In genomic region chr6:36875250-36875633, GRCh38 we compare ENCODE assay signal across 8 cellular contexts. TPM values are rescaled to one million over a fixed set of nuclear protein-coding genes. Genes with fewer than 3 reads are reported as not detected.
DNase-seq lines count a peak whose midpoint lies in the region; ATAC-seq, FAIRE-seq and TF ChIP-seq lines count a peak whose summit lies in the region.

No MANE protein-coding gene starts in this region.

- FAIRE-seq in astrocyte (lab: Jason Lieb, UNC) = no peak

- peak overlapping the region; percentile 92 for H3K4me2 ChIP-seq in astrocyte (ENCODE audit: low read length)

- peak overlapping the region; percentile 87 to 97 for H3K4me3 Mint-ChIP-seq in activated T-cell treated with anti-CD3 and anti-CD28 coated beads, Interleukin-2, amount 50 U/mL, for 72 hours
- H3K4me3 Mint-ChIP-seq in astrocyte (ENCODE audit: unreplicated experiment) = peak overlapping the region; percentile 95

- H3K4me1 ChIP-seq in astrocyte (ENCODE audit: insufficient read depth, low read length) (peaks cover 6% of the 10 kb centered on the region), liver (ENCODE audit: control insufficient read depth in 4 of 4, insufficient read depth in 4 of 4, low read length in 3 of 4) (peaks cover 3 to 21% (median 12%) of the 10 kb centered on the region in 4 donors), tibial nerve (peaks cover 0 to 23% (median 3%) of the 10 kb centered on the region in 4 donors)

- peak overlapping the region; percentile 99 for H3K4me3 ChIP-seq in astrocyte (ENCODE audit: insufficient read depth, low read depth, low read length)
- H3K4me3 ChIP-seq in liver (ENCODE audit: low read depth in 1 of 3, low read length in 3 of 3) = peak overlapping the region; percentile 86 to 91 (median 91)
- H3K4me3 ChIP-seq in tibial nerve = peak overlapping the region; percentile 67 to 97 (median 93)

- WGBS in liver = 32% methylated on average over 6 of the region's 6 CpGs
- 32 to 38% methylated on average over 6 of the region's 6 CpGs for WGBS in tibial nerve, 2 donors

- ATAC-seq in activated T-cell treated with anti-CD3 and anti-CD28 coated beads, Interleukin-2, amount 50 U/mL, for 72 hours (replicated peaks in 1 of 2) = no peak
- ATAC-seq in HG02973 (IDR thresholded peaks at IDR 0.05; ENCODE audit: unreplicated experiment) (no peak), HG03097 (IDR thresholded peaks at IDR 0.05; ENCODE audit: low FRiP score, unreplicated experiment) (no peak)

- H3K27me3 ChIP-seq in astrocyte (ENCODE audit: insufficient read depth, low read length) (peaks cover 2% of the 10 kb centered on the region), liver (ENCODE audit: control insufficient read depth in 4 of 4, insufficient read depth in 4 of 4, low read length in 3 of 4) (peaks cover 0 to 4% (median 0%) of the 10 kb centered on the region in 4 donors), tibial nerve (no peaks in the 10 kb centered on the region)

- no peak for TF ChIP-seq EP300 in tibial nerve (IDR thresholded peaks at IDR 0.05)

- TF ChIP-seq CTCF in astrocyte (IDR thresholded peaks at IDR 0.05; ENCODE audit: insufficient read depth, low read depth, low read length) (no peak), liver (IDR thresholded peaks at IDR 0.05; ENCODE audit: low read depth, low read length, missing input control) (no peak), tibial nerve (IDR thresholded peaks at IDR 0.05) (no peak)

- H3K4me1 Mint-ChIP-seq in activated T-cell treated with anti-CD3 and anti-CD28 coated beads, Interleukin-2, amount 50 U/mL, for 72 hours (ENCODE audit: low read depth) = peaks cover 40% of the 10 kb centered on the region
- peaks cover 10% of the 10 kb centered on the region for H3K4me1 Mint-ChIP-seq in astrocyte (ENCODE audit: low read depth, unreplicated experiment)

- no peak for DNase-seq in activated T-cell treated with anti-CD3 and anti-CD28 coated beads, Interleukin-2, amount 50 U/mL, for 72 hours
- DNase-seq in activated T-cell treated with anti-CD3 and anti-CD28 coated beads, Interleukin-2, amount 50 U/mL, for 48 hours = no peak
- DNase-seq in astrocyte (ENCODE audit: low read depth) (no peak), tibial nerve (ENCODE audit: low spot score in 2 of 2) (no peak), GDM1 (lab: John Stamatoyannopoulos, UW) (no peak)

- peak overlapping the region; percentile 100 for H3K27ac Mint-ChIP-seq in activated T-cell treated with anti-CD3 and anti-CD28 coated beads, Interleukin-2, amount 50 U/mL, for 72 hours
- H3K27ac Mint-ChIP-seq in astrocyte (ENCODE audit: unreplicated experiment) = peak overlapping the region; percentile 98

- H3K9me3 Mint-ChIP-seq in activated T-cell treated with anti-CD3 and anti-CD28 coated beads, Interleukin-2, amount 50 U/mL, for 72 hours = no peaks in the 10 kb centered on the region
- no peaks in the 10 kb centered on the region for H3K9me3 Mint-ChIP-seq in astrocyte (ENCODE audit: unreplicated experiment)

- H4K20me1 ChIP-seq in astrocyte (ENCODE audit: insufficient read depth, low read length) = no peaks in the 10 kb centered on the region

- H3K36me3 ChIP-seq in astrocyte (ENCODE audit: insufficient read depth, low read length) (peaks cover 3% of the 10 kb centered on the region), liver (ENCODE audit: control insufficient read depth in 4 of 4, insufficient read depth in 3 of 4, low read depth in 1 of 4, low read length in 3 of 4) (no peaks in the 10 kb centered on the region), tibial nerve (peaks cover 0 to 9% (median 0%) of the 10 kb centered on the region in 3 donors)

- no peak for TF ChIP-seq POLR2A in tibial nerve (IDR thresholded peaks at IDR 0.05)

- TF ChIP-seq RAD21 in liver (IDR thresholded peaks at IDR 0.05) = no peak

- H3K9ac ChIP-seq in astrocyte (ENCODE audit: low read length) (peak overlapping the region; percentile 96), liver (ENCODE audit: low read depth in 1 of 2, low read length in 2 of 2) (peak overlapping the region in 1 of 2 donors; percentile 92)

- H3K27me3 Mint-ChIP-seq in activated T-cell treated with anti-CD3 and anti-CD28 coated beads, Interleukin-2, amount 50 U/mL, for 72 hours (ENCODE audit: low read depth) = peaks cover 16% of the 10 kb centered on the region
- peaks cover 7% of the 10 kb centered on the region for H3K27me3 Mint-ChIP-seq in astrocyte (ENCODE audit: low read depth, unreplicated experiment)

- H3K27ac ChIP-seq in astrocyte (ENCODE audit: low read depth, low read length) = peak overlapping the region; percentile 97
- H3K27ac ChIP-seq in liver (ENCODE audit: low read depth in 1 of 2, low read length in 2 of 2) = no peak overlapping the region
- peak overlapping the region in 3 of 4 donors; percentile 88 to 92 (median 89) for H3K27ac ChIP-seq in tibial nerve

- H3K79me2 ChIP-seq in astrocyte (ENCODE audit: insufficient read depth, low read length) = peaks cover 24% of the 10 kb centered on the region

- H3K9me3 ChIP-seq in astrocyte (ENCODE audit: insufficient read depth, low read depth, low read length) (no peaks in the 10 kb centered on the region), liver (ENCODE audit: control insufficient read depth in 4 of 4, low read length in 3 of 4) (no peaks in the 10 kb centered on the region), tibial nerve (no peaks in the 10 kb centered on the region)

- H2AFZ ChIP-seq in astrocyte (ENCODE audit: low read depth, low read length) = peak overlapping the region; percentile 97

- H3K36me3 Mint-ChIP-seq in activated T-cell treated with anti-CD3 and anti-CD28 coated beads, Interleukin-2, amount 50 U/mL, for 72 hours (ENCODE audit: insufficient read depth in 2 of 2) = peaks cover 4 to 12% of the 10 kb centered on the region in 2 donors
- H3K36me3 Mint-ChIP-seq in astrocyte (ENCODE audit: low read depth, unreplicated experiment) = no peaks in the 10 kb centered on the region

TF ChIP-seq in liver, 16 proteins besides CTCF, POLR2A, EP300 and RAD21:
- TF ChIP-seq TAF1 (conservative IDR thresholded peaks at IDR 0.05) (no peak), SP1 (IDR thresholded peaks at IDR 0.05) (no peak)

RNA-seq across cellular contexts. Expression of gene PPIL1, which starts 0.6 kb away (rescaled TPM):
- 10 to 100 TPM; 32.6 to 43.0 TPM for total RNA-seq in activated T-cell treated with anti-CD3 and anti-CD28 coated beads, Interleukin-2, amount 50 U/mL, for 72 hours
- total RNA-seq in astrocyte (34.7 and 36.6 TPM in 2 replicates), liver (10 to 100 TPM; 19.8 to 20.8 TPM), tibial nerve (10 to 100 TPM in 2 of 4 donors, 1 to 10 TPM in 2; 9.2 to 19.8 (median 13.0) TPM)
- 10 to 100 TPM; 15.8 to 23.9 TPM for polyA plus RNA-seq in liver

RNA-seq across cellular contexts. Expression of gene C6orf89, which starts 10.5 kb away (rescaled TPM):
- total RNA-seq in activated T-cell treated with anti-CD3 and anti-CD28 coated beads, Interleukin-2, amount 50 U/mL, for 72 hours = 10 to 100 TPM; 53.1 to 54.6 TPM
- total RNA-seq in astrocyte (37.8 and 42.3 TPM in 2 replicates), liver (10 to 100 TPM; 23.7 to 27.2 TPM), tibial nerve (10 to 100 TPM; 41.1 to 57.9 (median 52.3) TPM)
- 10 to 100 TPM; 14.0 to 18.4 TPM for polyA plus RNA-seq in liver

RNA-seq across cellular contexts. Expression of gene CPNE5, which starts 36.0 kb away (rescaled TPM):
- total RNA-seq in activated T-cell treated with anti-CD3 and anti-CD28 coated beads, Interleukin-2, amount 50 U/mL, for 72 hours = 1 to 10 TPM in 1 of 2 donors, under 1 TPM in 1; 0.48 to 2.6 TPM
- total RNA-seq in astrocyte = 0.11 and 0.29 TPM in 2 replicates
- under 1 TPM; 0.42 to 0.47 TPM for total RNA-seq in liver
- 1 to 10 TPM in 1 of 2 donors, under 1 TPM in 1; 0.24 to 1.1 TPM for polyA plus RNA-seq in liver
- 1 to 10 TPM in 2 of 4 donors, under 1 TPM in 2; 0.39 to 3.0 (median 1.4) TPM for total RNA-seq in tibial nerve

Comparison
In these comparisons a context has a peak if more than half of its experiments do, and no peak if none do; other contexts are left out.
1. H3K27ac ChIP-seq: peak in astrocyte (single experiment) and tibial nerve (3 of 4); none in liver (0 of 2).
2. Peak in every context shown above with its lines, with median percentiles within 50 percentile points of each other: H3K4me3 ChIP-seq.